ENCODE assay signal across 1 cellular context in genomic region chr11:129852125-129852740, GRCh38.
TF ChIP-seq lines count a peak whose summit lies in the region.

No MANE protein-coding gene starts in this region.

TF ChIP-seq in K562, 482 proteins besides CTCF, POLR2A, EP300 and RAD21 (continued from another document):
- TF ChIP-seq, protein P1, sequence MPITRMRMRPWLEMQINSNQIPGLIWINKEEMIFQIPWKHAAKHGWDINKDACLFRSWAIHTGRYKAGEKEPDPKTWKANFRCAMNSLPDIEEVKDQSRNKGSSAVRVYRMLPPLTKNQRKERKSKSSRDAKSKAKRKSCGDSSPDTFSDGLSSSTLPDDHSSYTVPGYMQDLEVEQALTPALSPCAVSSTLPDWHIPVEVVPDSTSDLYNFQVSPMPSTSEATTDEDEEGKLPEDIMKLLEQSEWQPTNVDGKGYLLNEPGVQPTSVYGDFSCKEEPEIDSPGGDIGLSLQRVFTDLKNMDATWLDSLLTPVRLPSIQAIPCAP (CRISPR knock-in tag; IDR thresholded peaks at IDR 0.05; ENCODE audit: borderline replicate concordance) = no peak
- TF ChIP-seq MCM2 (IDR thresholded peaks at IDR 0.05; ENCODE audit: low read depth) (no peak), ATF3 (IDR thresholded peaks at IDR 0.05) (0 out of 2 replicates have a peak, but pooled peaks have one; percentile 12), ATF3 (CRISPR knock-in tag; conservative IDR thresholded peaks at IDR 0.05) (no peak), PKNOX1 (IDR thresholded peaks at IDR 0.05) (no peak), PHB (CRISPR knock-in tag; IDR thresholded peaks at IDR 0.05) (no peak), SPI1 (IDR thresholded peaks at IDR 0.05; ENCODE audit: borderline replicate concordance, low read depth, low read length) (no peak), MBD2 (IDR thresholded peaks at IDR 0.05; ENCODE audit: borderline replicate concordance, low read depth) (no peak)
